14 cellular contexts compared by ENCODE assay signal in genomic region chr9:89820337-89820736, GRCh38.
A peak's percentile ranks its signal among the peaks of the same experiment; 100 is the strongest.
DNase-seq lines count a peak whose midpoint lies in the region; FAIRE-seq and TF ChIP-seq lines count a peak whose summit lies in the region.
"Had no signal": no experiment of that assay in that cellular context is flagged by ENCODE, and none has a peak within 500 bp of the region (broad histone marks: within the 10 kb centered on the region; RNA-seq: fewer than 3 reads in every experiment).

No MANE protein-coding gene starts in this region.

- no peak for DNase-seq in GM12891 (ENCODE audit: insufficient read length, low spot score)
- no peak for DNase-seq in GM12892 (ENCODE audit: insufficient read length)
- peak; percentile 8 for DNase-seq in coronary artery (ENCODE audit: low spot score)
- peak; percentile 8 for DNase-seq in testis
- DNase-seq in NCI-H524 (lab: John Stamatoyannopoulos, UW): no peak
- no peak for DNase-seq in trophoblast cell
- DNase-seq: Caco-2; CD8-positive, alpha-beta memory T cell; DND-41; GDM1; H9 had no signal

- H3K14ac ChIP-seq in trophoblast cell (ENCODE audit: low read length): no peak overlapping the region

- no peak overlapping the region for H3K9ac ChIP-seq in trophoblast cell (ENCODE audit: low read length)

- intact Hi-C loops in testis (cut with DNase I; ENCODE audit: low total_unique reads): no loop called here

- no peak overlapping the region for H2BK5ac ChIP-seq in trophoblast cell (ENCODE audit: low read depth, low read length, poor library complexity)

- H3K4me3 ChIP-seq in coronary artery: no peak overlapping the region
- no peak overlapping the region for H3K4me3 ChIP-seq in testis
- H3K4me3 ChIP-seq in trophoblast cell (ENCODE audit: low read depth, low read length): no peak overlapping the region
- H3K4me3 ChIP-seq: A549, GM23338 had no signal

- peaks cover 32% of the 10 kb centered on the region for H3K4me1 ChIP-seq in testis
- peaks cover 0 to 8% of the 10 kb centered on the region in 2 experiments for H3K4me1 ChIP-seq in trophoblast cell (ENCODE audit: control insufficient read depth in 1 of 2, insufficient read depth in 2 of 2, low read length in 2 of 2)
- H3K4me1 ChIP-seq: A549, Caco-2 had no signal

- FAIRE-seq in GM12891 (lab: Jason Lieb, UNC) (peak; percentile 81), GM12892 (lab: Jason Lieb, UNC) (peak; percentile 46)
- FAIRE-seq: A549, GM18507 had no signal

- H3K27me3 ChIP-seq in testis (no peaks in the 10 kb centered on the region), trophoblast cell (ENCODE audit: insufficient read depth, low read length) (no peaks in the 10 kb centered on the region)

- no peak overlapping the region for H3K4ac ChIP-seq in trophoblast cell (ENCODE audit: low read depth, low read length)

- no peaks in the 10 kb centered on the region for H3K79me1 ChIP-seq in trophoblast cell (ENCODE audit: low read length)

- H3K79me2 ChIP-seq in trophoblast cell (ENCODE audit: control insufficient read depth, insufficient read depth, low read length, poor library complexity): no peaks in the 10 kb centered on the region

- H4K91ac ChIP-seq in trophoblast cell (ENCODE audit: low read depth, low read length): no peak overlapping the region

- no peak overlapping the region for H3K23ac ChIP-seq in trophoblast cell (ENCODE audit: low read length)

- no peak overlapping the region for H3K18ac ChIP-seq in trophoblast cell (ENCODE audit: low read length)

- no peak overlapping the region for H2AK5ac ChIP-seq in trophoblast cell (ENCODE audit: low read length)

- H3K9me3 ChIP-seq in testis: no peaks in the 10 kb centered on the region
- H3K9me3 ChIP-seq in trophoblast cell (ENCODE audit: insufficient read depth, low read depth, low read length): peaks cover 2% of the 10 kb centered on the region
- H3K9me3 ChIP-seq: A549, Caco-2 had no signal

- no peak overlapping the region for H2BK12ac ChIP-seq in trophoblast cell (ENCODE audit: low read length)

- H3K36me3 ChIP-seq in testis (ENCODE audit: low read depth, missing control alignments) (no peaks in the 10 kb centered on the region), trophoblast cell (ENCODE audit: control insufficient read depth in 1 of 2, insufficient read depth in 2 of 2, low read length in 2 of 2) (no peaks in the 10 kb centered on the region)

- TF ChIP-seq CTCF in coronary artery (IDR thresholded peaks at IDR 0.05): no peak
- no peak for TF ChIP-seq CTCF in testis (IDR thresholded peaks at IDR 0.05)

- TF ChIP-seq POLR2A in GM12891 (IDR thresholded peaks at IDR 0.05; ENCODE audit: low read depth, low read length): no peak
- no peak for TF ChIP-seq POLR2A in GM12892 (IDR thresholded peaks at IDR 0.05; ENCODE audit: low read depth, low read length)
- TF ChIP-seq POLR2A in testis (IDR thresholded peaks at IDR 0.05): no peak

- H4K12ac ChIP-seq in trophoblast cell (ENCODE audit: low read depth, low read length): no peak overlapping the region

- H2AFZ ChIP-seq in trophoblast cell (ENCODE audit: insufficient read depth, low read length, poor library complexity): no peak overlapping the region
- H2AFZ ChIP-seq: GM23338 had no signal

- no peak overlapping the region for H2BK120ac ChIP-seq in trophoblast cell (ENCODE audit: insufficient read depth, low read length, poor library complexity)

- WGBS in testis, 2 donors: 92 to 96% methylated on average over 2 of the region's 2 CpGs
- no CpG with 5 or more reads among the region's 2 CpGs for WGBS in trophoblast cell (ENCODE audit: extremely low coverage, insufficient coverage, insufficient read length)

- no peak overlapping the region for H3K4me2 ChIP-seq in trophoblast cell (ENCODE audit: low read length)
- H3K4me2 ChIP-seq: A549, GM23338 had no signal

- H3K27ac ChIP-seq in coronary artery: no peak overlapping the region
- H3K27ac ChIP-seq in testis: no peak overlapping the region
- H3K27ac ChIP-seq in trophoblast cell (ENCODE audit: low read depth, low read length): no peak overlapping the region
- H3K27ac ChIP-seq: A549 had no signal

- H4K8ac ChIP-seq in trophoblast cell (ENCODE audit: low read depth, low read length): no peak overlapping the region

TF ChIP-seq in GM12891, 5 proteins besides CTCF, POLR2A, EP300 and RAD21:
- no peak for TF ChIP-seq POU2F2 (IDR thresholded peaks at IDR 0.05; ENCODE audit: low read depth, low read length)
- no peak for TF ChIP-seq SPI1 (IDR thresholded peaks at IDR 0.05; ENCODE audit: low read depth, low read length)
- no peak for TF ChIP-seq POLR2AphosphoS5 (IDR thresholded peaks at IDR 0.05; ENCODE audit: low read depth, low read length)
- TF ChIP-seq PAX5 (IDR thresholded peaks at IDR 0.05; ENCODE audit: insufficient read depth, low read length, severe bottlenecking): no peak
- TF ChIP-seq TAF1 (IDR thresholded peaks at IDR 0.05; ENCODE audit: low read depth, low read length): no peak

Comparison
In these comparisons a context has a peak if more than half of its experiments do, and no peak if none do; other contexts are left out.
1. DNase-seq: peak in coronary artery (single experiment) and testis (single experiment); none in GM12891 (single experiment), GM12892 (single experiment), NCI-H524 (0 of 2) and trophoblast cell (0 of 2).